ENCODE assay signal across 11 cellular contexts in the genomic region with DNA sequence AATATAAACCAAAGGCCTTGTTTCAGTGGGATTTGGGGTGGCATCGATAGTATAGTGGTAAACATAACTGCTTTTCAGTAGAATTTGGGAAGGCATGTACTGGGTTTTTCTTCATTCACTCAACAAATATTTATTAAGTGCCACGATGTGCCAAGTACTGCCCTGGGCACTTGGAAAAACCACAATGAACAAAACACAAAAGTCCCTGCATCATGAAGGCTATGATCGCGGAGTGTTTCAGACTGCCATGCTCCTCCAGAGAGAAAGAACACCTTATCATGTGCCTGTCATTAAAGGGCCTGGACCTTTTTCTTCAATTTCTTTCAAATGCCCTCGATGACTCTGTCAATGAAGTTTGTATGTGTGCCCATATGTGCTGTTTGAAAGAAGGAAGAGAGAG. TPM values are rescaled to one million over a fixed set of nuclear protein-coding genes. Genes with fewer than 3 reads are reported as not detected.
DNase-seq lines count a peak whose midpoint lies in the region; ATAC-seq lines count a peak whose summit lies in the region.
"Had no signal": no experiment of that assay in that cellular context is flagged by ENCODE, and none has a peak within 500 bp of the region (broad histone marks: within the 10 kb centered on the region; RNA-seq: fewer than 3 reads in every experiment).

No MANE protein-coding gene starts in this region.

- peak overlapping the region; percentile 44 for H3K9ac ChIP-seq in Karpas-422 (ENCODE audit: low read length)
- H3K9ac ChIP-seq: KMS-11 had no signal

- H3K27me3 ChIP-seq in ACC112 (ENCODE audit: insufficient read depth, low read length) = no peaks in the 10 kb centered on the region
- no peaks in the 10 kb centered on the region for H3K27me3 ChIP-seq in Karpas-422 (ENCODE audit: low read length)

- no peaks in the 10 kb centered on the region for H3K9me3 Mint-ChIP-seq in activated T-helper 1 cell treated with anti-CD3 and anti-CD28 coated beads, Interleukin-12 subunit alpha, Interleukin-12 subunit beta, Interleukin-2, Interleukin-4 antibody, amounts not matched to agents 30 ng/mL and 10 ng/mL and 1 ng/mL, durations not matched to agents 14 hours and 24 hours and 36 hours
- H3K9me3 Mint-ChIP-seq in naive B cell = no peaks in the 10 kb centered on the region

- DNase-seq in Karpas-422 = no peak
- no peak for DNase-seq in activated T-helper 1 cell treated with anti-CD3 and anti-CD28 coated beads, Interleukin-12 subunit alpha, Interleukin-12 subunit beta, Interleukin-2, Interleukin-4 antibody, amounts not matched to agents 30 ng/mL and 10 ng/mL and 1 ng/mL, durations not matched to agents 14 hours and 24 hours and 36 hours (ENCODE audit: low spot score)
- no peak for DNase-seq in naive B cell
- DNase-seq in activated CD4-positive, CD25-positive, alpha-beta regulatory T cell treated with anti-CD3 and anti-CD28 coated beads, Interleukin-2, amount 50 U/mL, for 72 hours = no peak
- DNase-seq in NOMO-1 (lab: John Stamatoyannopoulos, UW; ENCODE audit: unreplicated experiment in 2 of 2) = no peak
- DNase-seq: NCI-H2107 had no signal

- H3K4me3 Mint-ChIP-seq in activated T-helper 1 cell treated with anti-CD3 and anti-CD28 coated beads, Interleukin-12 subunit alpha, Interleukin-12 subunit beta, Interleukin-2, Interleukin-4 antibody, amounts not matched to agents 30 ng/mL and 10 ng/mL and 1 ng/mL, durations not matched to agents 14 hours and 24 hours and 36 hours = peak overlapping the region; percentile 96
- peak overlapping the region in 5 of 8 donors; percentile 97 to 100 (median 98) for H3K4me3 Mint-ChIP-seq in naive B cell

- ATAC-seq in naive B cell (ENCODE audit: low read depth in 2 of 2) (no peak), HG02623 (IDR thresholded peaks at IDR 0.05; ENCODE audit: unreplicated experiment) (no peak), GM21717 (IDR thresholded peaks at IDR 0.05; ENCODE audit: unreplicated experiment) (no peak)

- H3K27ac Mint-ChIP-seq in activated T-helper 1 cell treated with anti-CD3 and anti-CD28 coated beads, Interleukin-12 subunit alpha, Interleukin-12 subunit beta, Interleukin-2, Interleukin-4 antibody, amounts not matched to agents 30 ng/mL and 10 ng/mL and 1 ng/mL, durations not matched to agents 14 hours and 24 hours and 36 hours = peak overlapping the region; percentile 99
- H3K27ac Mint-ChIP-seq in naive B cell = peak overlapping the region in 3 of 6 donors; percentile 85 to 95 (median 94)

- H3K36me3 ChIP-seq in ACC112 (ENCODE audit: insufficient read depth, low read length) (no peaks in the 10 kb centered on the region), Karpas-422 (ENCODE audit: insufficient read depth, low read length) (no peaks in the 10 kb centered on the region)

- peaks cover 14% of the 10 kb centered on the region for H3K36me3 Mint-ChIP-seq in activated T-helper 1 cell treated with anti-CD3 and anti-CD28 coated beads, Interleukin-12 subunit alpha, Interleukin-12 subunit beta, Interleukin-2, Interleukin-4 antibody, amounts not matched to agents 30 ng/mL and 10 ng/mL and 1 ng/mL, durations not matched to agents 14 hours and 24 hours and 36 hours (ENCODE audit: low read depth)
- H3K36me3 Mint-ChIP-seq in naive B cell = no peaks in the 10 kb centered on the region

- no peaks in the 10 kb centered on the region for H3K9me3 ChIP-seq in Karpas-422 (ENCODE audit: low read length)

- no peaks in the 10 kb centered on the region for H3K9me2 ChIP-seq in Karpas-422 (replicated peaks; ENCODE audit: insufficient read depth, low read length)

- intact Hi-C loops in activated T-helper 1 cell treated with anti-CD3 and anti-CD28 coated beads, Interleukin-12 subunit alpha, Interleukin-12 subunit beta, Interleukin-2, Interleukin-4 antibody, amounts not matched to agents 30 ng/mL and 10 ng/mL and 1 ng/mL, durations not matched to agents 14 hours and 24 hours and 36 hours (cut with micrococcal nuclease) = loop anchor here (1.0 to 5.0 kb wide), 9 partner anchors 9 to 367 kb away; a partner anchor contains a TSS

- H3K27ac ChIP-seq in ACC112 (ENCODE audit: low read depth, low read length) = peak overlapping the region; percentile 94; the same call in 1 of the 2 replicates
- H3K27ac ChIP-seq in Karpas-422 (ENCODE audit: low read length) = peak overlapping the region; percentile 56
- H3K27ac ChIP-seq: coronary artery, KMS-11 had no signal

- H2AFZ ChIP-seq in ACC112 (ENCODE audit: low read length, unreplicated experiment) = no peak overlapping the region
- peak overlapping the region; percentile 82 for H2AFZ ChIP-seq in Karpas-422 (ENCODE audit: low read length)

- H3K79me2 ChIP-seq in ACC112 (ENCODE audit: control insufficient read depth, insufficient read depth, low read length, unreplicated experiment) = no peaks in the 10 kb centered on the region
- H3K79me2 ChIP-seq in Karpas-422 (ENCODE audit: low read length) = no peaks in the 10 kb centered on the region

- H3K4me1 ChIP-seq in ACC112 (ENCODE audit: control insufficient read depth, insufficient read depth, low read length, unreplicated experiment) = peaks cover 35% of the 10 kb centered on the region
- H3K4me1 ChIP-seq in Karpas-422 (ENCODE audit: low read length) = peaks cover 29% of the 10 kb centered on the region

- H3K27me3 Mint-ChIP-seq in activated T-helper 1 cell treated with anti-CD3 and anti-CD28 coated beads, Interleukin-12 subunit alpha, Interleukin-12 subunit beta, Interleukin-2, Interleukin-4 antibody, amounts not matched to agents 30 ng/mL and 10 ng/mL and 1 ng/mL, durations not matched to agents 14 hours and 24 hours and 36 hours (ENCODE audit: insufficient read depth) = no peaks in the 10 kb centered on the region
- H3K27me3 Mint-ChIP-seq in naive B cell = no peaks in the 10 kb centered on the region

- H3K4me3 ChIP-seq in ACC112 (ENCODE audit: low read depth, low read length) (no peak overlapping the region), Karpas-422 (ENCODE audit: low read length) (peak overlapping the region; percentile 32)
- H3K4me3 ChIP-seq: coronary artery had no signal

- peaks cover 87% of the 10 kb centered on the region for H3K4me1 Mint-ChIP-seq in activated T-helper 1 cell treated with anti-CD3 and anti-CD28 coated beads, Interleukin-12 subunit alpha, Interleukin-12 subunit beta, Interleukin-2, Interleukin-4 antibody, amounts not matched to agents 30 ng/mL and 10 ng/mL and 1 ng/mL, durations not matched to agents 14 hours and 24 hours and 36 hours (ENCODE audit: low read depth)
- peaks cover 50 to 61% (median 57%) of the 10 kb centered on the region in 3 donors for H3K4me1 Mint-ChIP-seq in naive B cell

- peak overlapping the region; percentile 89 for H3K4me2 ChIP-seq in Karpas-422 (ENCODE audit: low read depth, low read length, poor library complexity, severe bottlenecking)
- H3K4me2 ChIP-seq: KMS-11 had no signal

- H4K20me1 ChIP-seq in Karpas-422 (ENCODE audit: insufficient read depth, low read depth, low read length) = no peaks in the 10 kb centered on the region

RNA-seq across cellular contexts. Expression of a gene that starts 59.2 kb away (rescaled TPM):
- total RNA-seq in Karpas-422 (2014; rRNA removed; shearing (Covaris generic); ENCODE audit: low replicate concordance) = 4.8 and 11.9 TPM in 2 replicates
- total RNA-seq in activated T-helper 1 cell treated with anti-CD3 and anti-CD28 coated beads, Interleukin-12 subunit alpha, Interleukin-12 subunit beta, Interleukin-2, Interleukin-4 antibody, amounts not matched to agents 30 ng/mL and 10 ng/mL and 1 ng/mL, durations not matched to agents 14 hours and 24 hours and 36 hours = 50.9 and 51.4 TPM in 2 replicates
- polyA plus RNA-seq in naive B cell (ENCODE audit: low read depth in 6 of 6) = 10 to 100 TPM; 19.6 to 31.0 (median 25.0) TPM
